Comparison of ENCODE assay signal across 8 cellular contexts in the genomic region with DNA sequence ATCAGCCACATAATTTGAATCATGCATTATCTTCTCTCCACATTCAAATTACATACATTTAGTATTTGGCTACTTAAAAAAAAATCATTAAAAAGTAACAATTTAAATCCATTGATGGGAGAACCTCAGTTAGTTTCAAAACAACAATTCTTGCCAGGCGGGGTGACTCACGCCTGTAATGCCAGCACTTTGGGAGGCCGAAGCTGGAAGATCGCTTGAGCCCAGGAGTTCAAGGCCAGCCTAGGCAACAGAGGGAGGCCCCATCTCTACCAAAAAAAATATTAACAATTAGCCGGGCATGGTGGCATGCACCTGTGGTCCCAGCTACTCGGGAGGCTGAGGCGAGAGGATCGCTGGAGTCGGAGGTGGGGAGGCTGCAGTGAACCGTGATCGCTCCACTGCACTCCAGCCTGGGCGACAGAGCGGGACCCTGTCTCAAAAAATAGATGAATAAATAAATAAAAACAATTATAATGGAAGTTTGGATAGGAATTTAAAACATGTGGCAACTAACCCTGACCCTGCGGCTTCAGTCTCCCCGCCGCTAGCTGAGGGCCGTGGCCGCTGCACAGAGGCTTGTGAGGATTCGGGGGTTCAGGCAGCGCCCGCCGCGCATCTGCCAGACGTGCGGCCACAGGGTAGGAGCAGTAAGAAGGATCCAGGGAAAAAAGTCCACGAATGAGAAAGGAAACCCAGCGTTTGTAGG. TPM values are rescaled to one million over a fixed set of nuclear protein-coding genes. Genes with fewer than 3 reads are reported as not detected.
DNase-seq lines count a peak whose midpoint lies in the region; ATAC-seq and TF ChIP-seq lines count a peak whose summit lies in the region.

No MANE protein-coding gene starts in this region.

- H3K4me1 ChIP-seq in SK-N-SH (ENCODE audit: control insufficient read depth in 1 of 2, insufficient read depth in 2 of 2, low read depth in 1 of 2, low read length in 1 of 2) = peaks cover 14 to 17% of the 10 kb centered on the region in 2 experiments; a peak in 3 of 4 replicates
- peaks cover 11 to 17% of the 10 kb centered on the region in 2 donors for H3K4me1 ChIP-seq in gastrocnemius medialis

- no peak for TF ChIP-seq RAD21 in SK-N-SH (IDR thresholded peaks at IDR 0.05; ENCODE audit: low read length)

- no peaks in the 10 kb centered on the region for H3K27me3 ChIP-seq in SK-N-SH (ENCODE audit: insufficient read depth)
- no peaks in the 10 kb centered on the region for H3K27me3 ChIP-seq in gastrocnemius medialis

- peaks cover 24% of the 10 kb centered on the region for H4K20me1 ChIP-seq in SK-N-SH (ENCODE audit: insufficient read depth)

- no peak for TF ChIP-seq POLR2A in gastrocnemius medialis (IDR thresholded peaks at IDR 0.05)

- POLR2A ChIA-PET in SK-N-SH (lab: Yijun Ruan, JAX) = interaction anchor here (1.0 kb wide), 1 partner anchor 52 kb away, joined by 3 read pairs; no protein-coding TSS in a partner anchor

- WGBS in SK-N-SH (ENCODE audit: low lambda C conversion rate) = 17% methylated on average over 27 of the region's 27 CpGs

- intact Hi-C loops in gastrocnemius medialis (cut with DNase I; ENCODE audit: low total_unique reads) = loop anchor here (5.0 kb wide), 1 partner anchor 500 kb away; a partner anchor contains a TSS

- CTCF ChIA-PET in SK-N-SH (lab: Yijun Ruan, JAX) = interaction anchor here (0.7 to 1.7 kb wide), 6 partner anchors 18 to 404 kb away, joined by 3 to 5 read pairs (median 4); no protein-coding TSS in a partner anchor

- peak overlapping the region; percentile 96 for H3K4me2 ChIP-seq in SK-N-SH

- in situ Hi-C loops in gastrocnemius medialis (cut with MboI; ENCODE audit: low sequenced_read_pairs in 4 of 4) = no loop called here
- in situ Hi-C loops in GM13976 (cut with MboI; ENCODE audit: low sequenced_read_pairs, unreplicated experiment) = no loop called here

- H3K9me2 ChIP-seq in SK-N-SH = no peaks in the 10 kb centered on the region

- no peak for ATAC-seq in gastrocnemius medialis

- H2AFZ ChIP-seq in SK-N-SH (ENCODE audit: low read depth) = peak overlapping the region; percentile 94

- H3F3A ChIP-seq in SK-N-SH (replicated peaks; ENCODE audit: insufficient read depth) = peaks cover 14% of the 10 kb centered on the region

- H3K27ac ChIP-seq in SK-N-SH (ENCODE audit: low read depth in 2 of 2, low read length in 1 of 2) (peak overlapping the region; percentile 93 to 97), gastrocnemius medialis (peak overlapping the region; percentile 76 to 89 (median 86))

- H3K79me2 ChIP-seq in SK-N-SH (ENCODE audit: insufficient read depth) = peaks cover 53% of the 10 kb centered on the region

- H3K36me3 ChIP-seq in SK-N-SH (replicated peaks in 1 of 2; ENCODE audit: control insufficient read depth in 1 of 2, insufficient read depth in 2 of 2, low read length in 1 of 2) (peaks cover 0 to 5% of the 10 kb centered on the region in 2 experiments), gastrocnemius medialis (no peaks in the 10 kb centered on the region)

- TF ChIP-seq EP300 in SK-N-SH (IDR thresholded peaks at IDR 0.05; ENCODE audit: borderline replicate concordance in 1 of 2, low read depth in 1 of 2, low read length in 1 of 2) = no peak

- no peak for TF ChIP-seq CTCF in SK-N-SH (IDR thresholded peaks at IDR 0.05)
- no peak for TF ChIP-seq CTCF in gastrocnemius medialis (IDR thresholded peaks at IDR 0.05 in 4 of 5, conservative IDR thresholded peaks at IDR 0.05 in 1 of 5)
- no peak for TF ChIP-seq CTCF in GM13976 (IDR thresholded peaks at IDR 0.05; ENCODE audit: borderline replicate concordance, control extremely low read depth, extremely low read depth, insufficient read depth, missing control alignments)

- H3K9ac ChIP-seq in SK-N-SH = peak overlapping the region; percentile 96

- H3K4me3 ChIP-seq in SK-N-SH (ENCODE audit: low read depth in 2 of 2, low read length in 1 of 2) (peak overlapping the region; percentile 92 to 93), gastrocnemius medialis (peak overlapping the region; percentile 74 to 97 (median 83))

- no peaks in the 10 kb centered on the region for H3K9me3 ChIP-seq in SK-N-SH
- H3K9me3 ChIP-seq in gastrocnemius medialis = no peaks in the 10 kb centered on the region

- peak; percentile 28 for DNase-seq in GM04504 (ENCODE audit: low read depth)
- no peak for DNase-seq in SK-N-SH
- DNase-seq in fibroblast of peridontal ligament (ENCODE audit: extremely low read depth) = peak; percentile 23
- DNase-seq in gastrocnemius medialis = no peak
- DNase-seq in NCI-H82 (lab: John Stamatoyannopoulos, UW) = no peak
- DNase-seq in GM13976 (ENCODE audit: low spot score) = no peak
- DNase-seq in NCI-H1930 (lab: John Stamatoyannopoulos, UW) = no peak
- no peak for DNase-seq in ecto neural progenitor cell (ENCODE audit: low spot score)

TF ChIP-seq in SK-N-SH, 30 proteins besides CTCF, POLR2A, EP300 and RAD21:
- TF ChIP-seq FOSL2 (IDR thresholded peaks at IDR 0.05; ENCODE audit: borderline replicate concordance, low read depth) = no peak
- no peak for TF ChIP-seq FOXJ3 (CRISPR knock-in tag; IDR thresholded peaks at IDR 0.05)
- TF ChIP-seq ELF1 (IDR thresholded peaks at IDR 0.05) = 0 out of 2 replicates have a peak, but pooled peaks have one; percentile 19

RNA-seq across cellular contexts. Expression of a gene that starts 1.1 kb away (rescaled TPM):
- 11.5 and 16.0 TPM in 2 replicates for polyA plus RNA-seq in SK-N-SH (2012; rRNA removed)
- polyA plus RNA-seq in SK-N-SH (2012; cell fraction: cytosol; rRNA removed) = 16.1 and 21.2 TPM in 2 replicates
- 10.9 and 19.7 TPM in 2 replicates for polyA plus RNA-seq in SK-N-SH (2012; cell fraction: nucleus; rRNA removed)
- 10 to 100 TPM; 12.3 to 17.3 (median 14.1) TPM for total RNA-seq in gastrocnemius medialis

Comparison
In these comparisons a context has a peak if more than half of its experiments do, and no peak if none do; other contexts are left out.
1. DNase-seq: peak in GM04504 (single experiment) and fibroblast of peridontal ligament (single experiment); none in SK-N-SH (single experiment), gastrocnemius medialis (0 of 2), NCI-H82 (single experiment), GM13976 (single experiment), NCI-H1930 (0 of 2) and ecto neural progenitor cell (single experiment).